ENCODE assay signal across 6 cellular contexts in genomic region chr7:114140561-114140960, GRCh38.
"Had no signal": no experiment of that assay in that cellular context is flagged by ENCODE, and none has a peak within 500 bp of the region (broad histone marks: within the 10 kb centered on the region; RNA-seq: fewer than 3 reads in every experiment).

No MANE protein-coding gene starts in this region.

- H3K4me1 Mint-ChIP-seq: IgD-negative memory B cell had no signal

- H3K27me3 Mint-ChIP-seq: IgD-negative memory B cell had no signal

- H3K27ac Mint-ChIP-seq: H9, IgD-negative memory B cell had no signal

- H3K9me3 Mint-ChIP-seq: H9, IgD-negative memory B cell had no signal

- H3K27ac ChIP-seq: GM23248 had no signal

- H3K4me3 ChIP-seq: GM23248 had no signal

- H3K9ac ChIP-seq: GM23248 had no signal

- H3K36me3 Mint-ChIP-seq: IgD-negative memory B cell had no signal

- ATAC-seq: HepG2 had no signal

- H3K4me3 Mint-ChIP-seq: H9, IgD-negative memory B cell had no signal

- DNase-seq: GM23248, H9, HCEC 1CT, KBM-7 had no signal
